ENCODE assay signal across 18 cellular contexts in the genomic region with DNA sequence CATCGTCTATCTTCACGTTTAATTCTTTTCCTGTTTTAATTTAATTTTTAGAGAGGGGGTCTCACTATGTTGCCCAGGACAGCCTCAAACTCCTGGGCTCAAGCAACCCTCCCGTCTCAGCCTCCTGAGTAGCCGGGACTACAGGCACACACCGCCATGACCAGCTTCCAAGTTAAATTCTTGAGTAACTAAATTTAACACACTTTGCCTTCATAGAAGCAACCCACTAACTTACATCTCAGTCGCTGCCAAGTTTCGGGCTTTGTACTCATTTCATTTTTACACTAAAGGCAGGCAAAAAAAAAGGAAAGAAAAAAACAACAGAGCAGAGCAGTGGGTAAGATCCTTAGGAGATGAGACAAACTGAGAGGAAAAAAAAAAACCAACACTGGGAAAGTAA. TPM values are rescaled to one million over a fixed set of nuclear protein-coding genes. Genes with fewer than 3 reads are reported as not detected.
DNase-seq lines count a peak whose midpoint lies in the region; ATAC-seq and TF ChIP-seq lines count a peak whose summit lies in the region.
"Had no signal": no experiment of that assay in that cellular context is flagged by ENCODE, and none has a peak within 500 bp of the region (broad histone marks: within the 10 kb centered on the region; RNA-seq: fewer than 3 reads in every experiment).

No MANE protein-coding gene starts in this region.

- no peaks in the 10 kb centered on the region for H3K36me3 ChIP-seq in right lobe of liver

- CTCF ChIA-PET in activated naive CD4-positive, alpha-beta T cell treated with anti-CD3 and anti-CD28 coated beads, Interleukin-2, amount 10 ng/mL, durations not matched to agents 7 days and 5 days (lab: Charles Lee) = interaction anchor here (0.9 kb wide), 1 partner anchor 240 kb away, joined by 4 read pairs; no protein-coding TSS in a partner anchor

- intact Hi-C loops in right lobe of liver (cut with DNase I) = no loop called here

- no peak overlapping the region for H3K4me3 ChIP-seq in right lobe of liver
- H3K4me3 ChIP-seq: GM23248 had no signal

- WGBS in right lobe of liver (ENCODE audit: insufficient coverage, low coverage, low lambda C conversion rate, missing lambda C conversion rate) = 80% methylated on average over 7 of the region's 7 CpGs

- H3K36me3 Mint-ChIP-seq in T-helper 1 cell treated with Interleukin-12 subunit alpha and Interleukin-12 subunit beta and Interleukin-4 antibody, amounts not matched to agents 30 μg/mL and 1 μg/mL, for 36 hours (ENCODE audit: low read depth) = peaks cover 59% of the 10 kb centered on the region
- H3K36me3 Mint-ChIP-seq in activated naive CD4-positive, alpha-beta T cell treated with anti-CD3 and anti-CD28 coated beads, Interleukin-2, amount 10 ng/mL, durations not matched to agents 7 days and 5 days = peaks cover 35% of the 10 kb centered on the region
- H3K36me3 Mint-ChIP-seq in activated naive CD8-positive, alpha-beta T cell = peaks cover 18% of the 10 kb centered on the region

- ATAC-seq in stimulated activated naive CD8-positive, alpha-beta T cell treated with anti-CD3 and anti-CD28 coated beads, Interleukin-15, amount 100 ng/mL, for 72 hours = no peak
- no peak for ATAC-seq in right lobe of liver
- ATAC-seq: HCT116 had no signal

- no peak overlapping the region for H3K27ac ChIP-seq in right lobe of liver
- H3K27ac ChIP-seq: 22Rv1, GM23248 had no signal

- TF ChIP-seq CTCF in right lobe of liver (IDR thresholded peaks at IDR 0.05) = no peak

- peaks cover 0 to 11% (median 0%) of the 10 kb centered on the region in 4 donors for H3K4me1 ChIP-seq in right lobe of liver
- H3K4me1 ChIP-seq: Caco-2 had no signal

- no peaks in the 10 kb centered on the region for H3K27me3 ChIP-seq in right lobe of liver

- H3K27me3 Mint-ChIP-seq in T-helper 1 cell treated with Interleukin-12 subunit alpha and Interleukin-12 subunit beta and Interleukin-4 antibody, amounts not matched to agents 30 μg/mL and 1 μg/mL, for 36 hours (ENCODE audit: low read depth) = peaks cover 15% of the 10 kb centered on the region
- H3K27me3 Mint-ChIP-seq in activated naive CD4-positive, alpha-beta T cell treated with anti-CD3 and anti-CD28 coated beads, Interleukin-2, amount 10 ng/mL, durations not matched to agents 7 days and 5 days = peaks cover 27% of the 10 kb centered on the region
- H3K27me3 Mint-ChIP-seq in activated naive CD8-positive, alpha-beta T cell = no peaks in the 10 kb centered on the region
- no peaks in the 10 kb centered on the region for H3K27me3 Mint-ChIP-seq in stimulated activated naive CD8-positive, alpha-beta T cell treated with anti-CD3 and anti-CD28 coated beads, Interleukin-15, amount 100 ng/mL, for 72 hours

- H3K4me3 Mint-ChIP-seq in T-helper 1 cell treated with Interleukin-12 subunit alpha and Interleukin-12 subunit beta and Interleukin-4 antibody, amounts not matched to agents 30 μg/mL and 1 μg/mL, for 36 hours = peak overlapping the region; percentile 70
- H3K4me3 Mint-ChIP-seq in activated naive CD4-positive, alpha-beta T cell treated with anti-CD3 and anti-CD28 coated beads, Interleukin-2, amount 10 ng/mL, durations not matched to agents 7 days and 5 days = no peak overlapping the region
- peak overlapping the region; percentile 30 for H3K4me3 Mint-ChIP-seq in activated naive CD8-positive, alpha-beta T cell
- H3K4me3 Mint-ChIP-seq in stimulated activated naive CD8-positive, alpha-beta T cell treated with anti-CD3 and anti-CD28 coated beads, Interleukin-15, amount 100 ng/mL, for 72 hours = peak overlapping the region; percentile 49 to 97

- DNase-seq in T-helper 1 cell (no peak), NCI-H1092 treated with DMSO at 0.1 percent for 48 hours (lab: John Stamatoyannopoulos, UW) (no peak), right lobe of liver (no peak)
- DNase-seq in activated naive CD4-positive, alpha-beta T cell treated with anti-CD3 and anti-CD28 coated beads, Interleukin-2, amount 10 ng/mL, durations not matched to agents 7 days and 5 days = no peak
- DNase-seq in activated naive CD4-positive, alpha-beta T cell treated with anti-CD3 and anti-CD28 coated beads, Interleukin-2, amount 50 U/mL, for 16 hours = no peak
- DNase-seq in stimulated activated naive CD8-positive, alpha-beta T cell treated with anti-CD3 and anti-CD28 coated beads, Interleukin-15, amount 100 ng/mL, for 72 hours = no peak
- DNase-seq: Caco-2, DMS79, GM23248, NCI-H1417 treated with DMSO at 0.1 percent for 48 hours, NCI-H2029 treated with DMSO at 0.1 percent for 48 hours, NCI-H510A, NCI-H82 had no signal

- no peaks in the 10 kb centered on the region for H3K9me3 ChIP-seq in right lobe of liver
- H3K9me3 ChIP-seq: Caco-2 had no signal

- H3K4me1 Mint-ChIP-seq in T-helper 1 cell treated with Interleukin-12 subunit alpha and Interleukin-12 subunit beta and Interleukin-4 antibody, amounts not matched to agents 30 μg/mL and 1 μg/mL, for 36 hours (ENCODE audit: low read depth) = peaks cover 58% of the 10 kb centered on the region
- H3K4me1 Mint-ChIP-seq in activated naive CD4-positive, alpha-beta T cell treated with anti-CD3 and anti-CD28 coated beads, Interleukin-2, amount 10 ng/mL, durations not matched to agents 7 days and 5 days = peaks cover 53% of the 10 kb centered on the region
- peaks cover 73% of the 10 kb centered on the region for H3K4me1 Mint-ChIP-seq in activated naive CD8-positive, alpha-beta T cell (ENCODE audit: low read depth)
- H3K4me1 Mint-ChIP-seq in stimulated activated naive CD8-positive, alpha-beta T cell treated with anti-CD3 and anti-CD28 coated beads, Interleukin-15, amount 100 ng/mL, for 72 hours = peaks cover 82% of the 10 kb centered on the region

- TF ChIP-seq POLR2A in right lobe of liver (IDR thresholded peaks at IDR 0.05) = no peak

- H3K27ac Mint-ChIP-seq in T-helper 1 cell treated with Interleukin-12 subunit alpha and Interleukin-12 subunit beta and Interleukin-4 antibody, amounts not matched to agents 30 μg/mL and 1 μg/mL, for 36 hours = no peak overlapping the region
- peak overlapping the region; percentile 26 for H3K27ac Mint-ChIP-seq in activated naive CD4-positive, alpha-beta T cell treated with anti-CD3 and anti-CD28 coated beads, Interleukin-2, amount 10 ng/mL, durations not matched to agents 7 days and 5 days
- H3K27ac Mint-ChIP-seq in activated naive CD8-positive, alpha-beta T cell = peak overlapping the region; percentile 17
- H3K27ac Mint-ChIP-seq in stimulated activated naive CD8-positive, alpha-beta T cell treated with anti-CD3 and anti-CD28 coated beads, Interleukin-15, amount 100 ng/mL, for 72 hours = peak overlapping the region in 1 of 2 donors; percentile 77

- no peaks in the 10 kb centered on the region for H3K9me3 Mint-ChIP-seq in T-helper 1 cell treated with Interleukin-12 subunit alpha and Interleukin-12 subunit beta and Interleukin-4 antibody, amounts not matched to agents 30 μg/mL and 1 μg/mL, for 36 hours
- no peaks in the 10 kb centered on the region for H3K9me3 Mint-ChIP-seq in activated naive CD4-positive, alpha-beta T cell treated with anti-CD3 and anti-CD28 coated beads, Interleukin-2, amount 10 ng/mL, durations not matched to agents 7 days and 5 days
- no peaks in the 10 kb centered on the region for H3K9me3 Mint-ChIP-seq in activated naive CD8-positive, alpha-beta T cell (ENCODE audit: low read depth)
- H3K9me3 Mint-ChIP-seq in stimulated activated naive CD8-positive, alpha-beta T cell treated with anti-CD3 and anti-CD28 coated beads, Interleukin-15, amount 100 ng/mL, for 72 hours = no peaks in the 10 kb centered on the region

RNA-seq across cellular contexts. Expression of a gene that starts 3.6 kb away (rescaled TPM):
- 10 to 100 TPM in 2 of 6 experiments, 1 to 10 TPM in 4; 4.8 to 12.5 (median 7.7) TPM for total RNA-seq in right lobe of liver
- total RNA-seq: HT-29 had no signal
